ENCODE assay signal across 23 cellular contexts in genomic region chr7:111049971-111050680, GRCh38. TPM values are rescaled to one million over a fixed set of nuclear protein-coding genes. Genes with fewer than 3 reads are reported as not detected.
"Had no signal": no experiment of that assay in that cellular context is flagged by ENCODE, and none has a peak within 500 bp of the region (broad histone marks: within the 10 kb centered on the region; RNA-seq: fewer than 3 reads in every experiment).

No MANE protein-coding gene starts in this region.

- DNase-seq: activated CD4-positive, alpha-beta memory T cell treated with anti-CD3 and anti-CD28 coated beads, Interleukin-2, amount 10 ng/mL, durations not matched to agents 7 days and 5 days; activated CD4-positive, alpha-beta T cell treated with anti-CD3 and anti-CD28 coated beads for 36 hours; activated CD4-positive, alpha-beta T cell treated with anti-CD3 and anti-CD28 coated beads, Interleukin-2, amount 50 U/mL, for 1 hour; activated CD8-positive, alpha-beta memory T cell treated with anti-CD3 and anti-CD28 coated beads, Interleukin-2, amount 50 U/mL, for 4 hours; activated naive CD4-positive, alpha-beta T cell treated with anti-CD3 and anti-CD28 coated beads, Interleukin-2, amount 50 U/mL, for 16 hours; activated naive CD8-positive, alpha-beta T cell treated with anti-CD3 and anti-CD28 coated beads, Interleukin-2, amount 10 ng/mL, durations not matched to agents 7 days and 5 days; activated T-cell treated with anti-CD3 and anti-CD28 coated beads, Interleukin-2, amount 50 U/mL, for 72 hours; anterior cingulate cortex; cerebellar nuclear complex; NCI-H1048; NCI-H1930; NCI-H2171; NCI-H226; NCI-H526; NCI-H774; NK-92 treated with Interleukin-12 subunit alpha and Interleukin-12 subunit beta, amount 100 ng/mL, for 24 hours; PC-9; SHP77 treated with DMSO at 0.1 percent for 48 hours; T-cell; T-helper 2 cell; T1000 had no signal

- H2AFZ ChIP-seq: PC-9 had no signal

- H3K4me2 ChIP-seq: PC-9 had no signal

- ATAC-seq: activated CD4-positive, alpha-beta T cell treated with anti-CD3 and anti-CD28 coated beads for 36 hours; activated T-cell treated with anti-CD3 and anti-CD28 coated beads, Interleukin-2, amount 50 U/mL, for 72 hours; T-cell had no signal

- H3K4me3 ChIP-seq: adrenal gland, PC-9 had no signal

- H3K27me3 ChIP-seq: adrenal gland had no signal

- H3K36me3 ChIP-seq: adrenal gland had no signal

- H3K27ac ChIP-seq: adrenal gland, PC-9 had no signal

RNA-seq across cellular contexts. Expression of gene LRRN3, which starts 40.8 kb away (rescaled TPM):
- total RNA-seq: NCI-H460, PC-9 had no signal
